In genomic region chr4:146342600-146343192, GRCh38 we compare ENCODE assay signal across 8 cellular contexts.
DNase-seq lines count a peak whose midpoint lies in the region; ATAC-seq and TF ChIP-seq lines count a peak whose summit lies in the region.

No MANE protein-coding gene starts in this region.

- POLR2A ChIA-PET in AG04449 (lab: Yijun Ruan, JAX): interaction anchor here (0.7 kb wide), 1 partner anchor 368 kb away, joined by 3 read pairs; no protein-coding TSS in a partner anchor

- no peak for ATAC-seq in HG03196 (IDR thresholded peaks at IDR 0.05; ENCODE audit: unreplicated experiment)
- ATAC-seq in GM19463 (IDR thresholded peaks at IDR 0.05; ENCODE audit: unreplicated experiment): no peak
- no peak for ATAC-seq in HG02970 (IDR thresholded peaks at IDR 0.05; ENCODE audit: low FRiP score, unreplicated experiment)

- no peak for DNase-seq in AG04449 (ENCODE audit: low read depth, low spot score)
- DNase-seq in Daoy (ENCODE audit: low read depth): peak; percentile 3
- peak; percentile 4 for DNase-seq in NCI-H748 treated with DMSO at 0.1 percent for 48 hours (lab: John Stamatoyannopoulos, UW)
- peak; percentile 26 for DNase-seq in cerebellar cortex (ENCODE audit: low spot score)
- peak; percentile 48 for DNase-seq in myocyte (ENCODE audit: low read depth)

- TF ChIP-seq CTCF in AG04449 (IDR thresholded peaks at IDR 0.05; ENCODE audit: insufficient read depth, low read length, missing control alignments): peak; percentile 25

- H3K4me3 ChIP-seq in AG04449 (ENCODE audit: low read depth, low read length): no peak overlapping the region

- CTCF ChIA-PET in AG04449 (lab: Yijun Ruan, JAX): interaction anchor here (0.6 to 4.9 kb wide), 17 partner anchors 9 to 760 kb away, joined by 3 to 28 read pairs (median 5); no protein-coding TSS in a partner anchor
